22 cellular contexts compared by ENCODE assay signal in the genomic region with DNA sequence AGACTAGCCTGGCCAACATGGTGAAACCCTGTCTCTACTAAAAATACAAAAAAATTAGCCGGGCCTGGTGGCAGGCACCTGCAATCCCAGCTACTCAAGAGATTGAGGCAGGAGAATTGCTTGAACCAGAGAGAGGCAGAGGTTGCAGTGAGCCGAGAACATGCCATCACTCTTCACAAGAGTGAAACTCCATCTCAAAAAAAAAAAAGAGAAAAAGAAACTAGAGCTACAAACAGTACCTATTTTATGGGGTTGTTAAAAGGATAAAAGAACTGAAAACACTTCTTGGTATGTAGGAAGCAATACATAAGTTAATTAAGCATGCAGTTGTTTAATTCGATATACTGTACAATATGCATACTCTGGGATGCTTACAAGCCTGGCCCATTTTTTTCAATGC.
A peak's percentile ranks its signal among the peaks of the same experiment; 100 is the strongest.
DNase-seq lines count a peak whose midpoint lies in the region; ATAC-seq and TF ChIP-seq lines count a peak whose summit lies in the region.
"Had no signal": no experiment of that assay in that cellular context is flagged by ENCODE, and none has a peak within 500 bp of the region (broad histone marks: within the 10 kb centered on the region; RNA-seq: fewer than 3 reads in every experiment).

No MANE protein-coding gene starts in this region.

- no peak overlapping the region for H3K4me2 ChIP-seq in neural progenitor cell
- H3K4me2 ChIP-seq: A549; BLaER1 treated with 17β-estradiol and CSF1 and Interleukin-3, amounts not matched to agents 10 nM and 100 nM; GM23338; KMS-11; SK-N-SH had no signal

- H3K4me3 Mint-ChIP-seq in neural progenitor cell = no peak overlapping the region
- H3K4me3 Mint-ChIP-seq: GM23338, T-cell had no signal

- H3K27ac Mint-ChIP-seq in neural progenitor cell = no peak overlapping the region
- H3K27ac Mint-ChIP-seq: GM23338, T-cell had no signal

- H3K4me1 Mint-ChIP-seq in neural progenitor cell = no peaks in the 10 kb centered on the region
- H3K4me1 Mint-ChIP-seq: GM23338, T-cell had no signal

- no peak for DNase-seq in neural progenitor cell (ENCODE audit: low spot score)
- DNase-seq in activated gamma-delta T cell treated with Interleukin-2 at 50 U/mL for 16 hours = no peak
- no peak for DNase-seq in erythroblast (lab: John Stamatoyannopoulos, UW)
- DNase-seq in breast epithelium (ENCODE audit: low spot score in 2 of 2) = no peak
- DNase-seq: DND-41, NCI-H1092, NCI-H146, NCI-H2081, NCI-H524, Peyer's patch, Right ventricle myocardium superior, SK-N-SH, T-cell, T-helper 9 cell had no signal

- no peaks in the 10 kb centered on the region for H3K9me3 Mint-ChIP-seq in neural progenitor cell
- H3K9me3 Mint-ChIP-seq: GM23338 had no signal

- intact Hi-C loops in breast epithelium (cut with DNase I; ENCODE audit: low total_unique reads) = no loop called here

- TF ChIP-seq POLR2A in erythroblast (IDR thresholded peaks at IDR 0.05; ENCODE audit: low read length) (no peak), breast epithelium (IDR thresholded peaks at IDR 0.05) (no peak)

- no peaks in the 10 kb centered on the region for H3F3A ChIP-seq in neural progenitor cell (ENCODE audit: low read depth)

- H3K27ac ChIP-seq in neural progenitor cell (no peak overlapping the region), breast epithelium (no peak overlapping the region)
- H3K27ac ChIP-seq: A549; BLaER1 treated with 17β-estradiol and CSF1 and Interleukin-3, amounts not matched to agents 10 nM and 100 nM; KMS-11; Peyer's patch had no signal

- no peaks in the 10 kb centered on the region for H3K27me3 Mint-ChIP-seq in neural progenitor cell (ENCODE audit: insufficient read depth, low read depth)
- H3K27me3 Mint-ChIP-seq: T-cell had no signal

- H3K36me3 ChIP-seq in neural progenitor cell (no peaks in the 10 kb centered on the region), breast epithelium (no peaks in the 10 kb centered on the region)
- H3K36me3 ChIP-seq: BLaER1 treated with 17β-estradiol and CSF1 and Interleukin-3, amounts not matched to agents 10 nM and 100 nM; Peyer's patch had no signal

- H3K79me2 ChIP-seq in neural progenitor cell (ENCODE audit: low read depth) = no peaks in the 10 kb centered on the region

- ATAC-seq in GM18858 (IDR thresholded peaks at IDR 0.05; ENCODE audit: unreplicated experiment) (peak; percentile 65), GM19467 (IDR thresholded peaks at IDR 0.05; ENCODE audit: unreplicated experiment) (peak; percentile 49), HG02852 (IDR thresholded peaks at IDR 0.05; ENCODE audit: unreplicated experiment) (peak; percentile 68), HG03439 (IDR thresholded peaks at IDR 0.05; ENCODE audit: unreplicated experiment) (peak; percentile 46)
- ATAC-seq: A549, GM23338, T-cell had no signal

- H2AFZ ChIP-seq in neural progenitor cell (replicated peaks) = no peak overlapping the region
- H2AFZ ChIP-seq: GM23338 had no signal

- TF ChIP-seq CTCF in neural progenitor cell (IDR thresholded peaks at IDR 0.05) (no peak), breast epithelium (IDR thresholded peaks at IDR 0.05) (no peak)

- no peak overlapping the region for H3K9ac ChIP-seq in neural progenitor cell
- H3K9ac ChIP-seq: BLaER1 treated with 17β-estradiol and CSF1 and Interleukin-3, amounts not matched to agents 10 nM and 100 nM; KMS-11; SK-N-SH had no signal

- H3K4me1 ChIP-seq in neural progenitor cell = no peaks in the 10 kb centered on the region
- H3K4me1 ChIP-seq in breast epithelium = no peaks in the 10 kb centered on the region
- H3K4me1 ChIP-seq: A549, Peyer's patch had no signal

- H3K4me3 ChIP-seq in neural progenitor cell = no peak overlapping the region
- H3K4me3 ChIP-seq in breast epithelium = no peak overlapping the region
- H3K4me3 ChIP-seq: A549; BLaER1 treated with 17β-estradiol and CSF1 and Interleukin-3, amounts not matched to agents 10 nM and 100 nM; GM23338; Peyer's patch had no signal

- H3K9me3 ChIP-seq in neural progenitor cell (ENCODE audit: low read depth) (no peaks in the 10 kb centered on the region), breast epithelium (no peaks in the 10 kb centered on the region)
- H3K9me3 ChIP-seq: A549, Peyer's patch, SK-N-SH had no signal

- H3K27me3 ChIP-seq in neural progenitor cell (no peaks in the 10 kb centered on the region), breast epithelium (no peaks in the 10 kb centered on the region)
- H3K27me3 ChIP-seq: BLaER1 treated with 17β-estradiol and CSF1 and Interleukin-3, amounts not matched to agents 10 nM and 100 nM; Peyer's patch had no signal

- peaks cover 2% of the 10 kb centered on the region for H3K36me3 Mint-ChIP-seq in neural progenitor cell
- H3K36me3 Mint-ChIP-seq: T-cell had no signal

- H4K20me1 ChIP-seq in neural progenitor cell (ENCODE audit: low read depth) = no peaks in the 10 kb centered on the region
- H4K20me1 ChIP-seq: BLaER1 treated with 17β-estradiol and CSF1 and Interleukin-3, amounts not matched to agents 10 nM and 100 nM had no signal
